In the genomic region with DNA sequence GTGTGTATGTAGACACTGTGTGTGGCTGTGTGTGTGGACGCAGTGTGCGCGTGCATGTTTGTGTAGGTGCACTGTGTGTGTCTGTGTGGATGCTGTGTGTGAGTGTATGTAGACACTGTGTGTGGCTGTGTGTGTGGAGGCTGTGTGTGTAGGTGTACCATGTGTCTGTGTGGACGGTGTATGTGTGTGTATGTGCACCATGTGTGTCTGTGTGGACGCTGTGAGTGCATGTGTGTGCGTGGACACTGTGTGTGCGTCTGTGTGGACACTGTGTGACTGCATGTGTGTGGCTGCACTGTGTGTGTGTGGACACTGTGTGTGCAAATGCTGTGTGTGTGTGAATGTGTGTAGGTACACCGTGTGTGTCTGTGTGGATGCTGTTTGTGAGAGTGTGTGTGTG, we compare ENCODE assay signal across 21 cellular contexts. TPM values are rescaled to one million over a fixed set of nuclear protein-coding genes. Genes with fewer than 3 reads are reported as not detected.
DNase-seq lines count a peak whose midpoint lies in the region; ATAC-seq, FAIRE-seq and TF ChIP-seq lines count a peak whose summit lies in the region.
"Had no signal": no experiment of that assay in that cellular context is flagged by ENCODE, and none has a peak within 500 bp of the region (broad histone marks: within the 10 kb centered on the region; RNA-seq: fewer than 3 reads in every experiment).

No MANE protein-coding gene starts in this region.

- H3K9me3 ChIP-seq in H1 (ENCODE audit: insufficient read depth in 2 of 2, low read depth in 1 of 2, low read length in 1 of 2) (no peaks in the 10 kb centered on the region), neuronal stem cell (replicated peaks in 1 of 2; ENCODE audit: control insufficient read depth in 2 of 2, insufficient read depth in 1 of 2, low read depth in 1 of 2, low read length in 2 of 2) (peaks cover 0 to 17% of the 10 kb centered on the region in 2 donors)
- H3K9me3 ChIP-seq: MG63 had no signal

- peak overlapping the region; percentile 67; the same call in 1 of the 2 replicates for H2AK5ac ChIP-seq in H1 (ENCODE audit: low read depth, low read length)
- peak overlapping the region; percentile 65 for H2AK5ac ChIP-seq in neuronal stem cell (ENCODE audit: low read depth, low read length)

- H4K91ac ChIP-seq in H1 (replicated peaks; ENCODE audit: insufficient read length, low read length): no peak overlapping the region
- peak overlapping the region; percentile 79 for H4K91ac ChIP-seq in neuronal stem cell (ENCODE audit: low read depth, low read length, poor library complexity)

- H3K4me1 Mint-ChIP-seq in activated CD4-positive, alpha-beta memory T cell treated with anti-CD3 and anti-CD28 coated beads, Interleukin-2, amount 10 ng/mL, durations not matched to agents 7 days and 5 days: no peaks in the 10 kb centered on the region
- H3K4me1 Mint-ChIP-seq: B cell, IgD-negative memory B cell had no signal

- H3K23ac ChIP-seq in H1 (ENCODE audit: insufficient read length): no peak overlapping the region
- peak overlapping the region; percentile 88 for H3K23ac ChIP-seq in neuronal stem cell (ENCODE audit: low read depth, low read length, poor library complexity)

- no peak overlapping the region for H3K56ac ChIP-seq in H1 (replicated peaks; ENCODE audit: insufficient read length, low read depth, low read length)

- FAIRE-seq in H1 (lab: Jason Lieb, UNC): no peak
- FAIRE-seq: G401.6 had no signal

- H3K27me3 Mint-ChIP-seq in activated CD4-positive, alpha-beta memory T cell treated with anti-CD3 and anti-CD28 coated beads, Interleukin-2, amount 10 ng/mL, durations not matched to agents 7 days and 5 days: no peaks in the 10 kb centered on the region

- CTCF ChIA-PET in H1 (lab: Charles Lee; ENCODE audit: partially characterized antibody): interaction anchor here (4.6 kb wide), 1 partner anchor 98 kb away, joined by 37 read pairs; no protein-coding TSS in a partner anchor
- CTCF ChIA-PET in activated CD4-positive, alpha-beta memory T cell treated with anti-CD3 and anti-CD28 coated beads, Interleukin-2, amount 10 ng/mL, durations not matched to agents 7 days and 5 days (lab: Charles Lee): no interaction called here

- no peaks in the 10 kb centered on the region for H3K9me3 Mint-ChIP-seq in activated CD4-positive, alpha-beta memory T cell treated with anti-CD3 and anti-CD28 coated beads, Interleukin-2, amount 10 ng/mL, durations not matched to agents 7 days and 5 days
- H3K9me3 Mint-ChIP-seq: IgD-negative memory B cell had no signal

- POLR2A ChIA-PET in H1 (lab: Charles Lee; ENCODE audit: partially characterized antibody): no interaction called here
- POLR2A ChIA-PET in activated CD4-positive, alpha-beta memory T cell treated with anti-CD3 and anti-CD28 coated beads, Interleukin-2, amount 10 ng/mL, durations not matched to agents 7 days and 5 days (lab: Charles Lee): no interaction called here

- H4K8ac ChIP-seq in H1 (ENCODE audit: extremely low read depth, insufficient read depth, low read length) (no peak overlapping the region; the same call in 1 of the 2 replicates), neuronal stem cell (ENCODE audit: low read depth, low read length) (peak overlapping the region; percentile 48)

- peak overlapping the region in 1 of 4 experiments; percentile 8; a peak in 1 of 7 replicates for H3K9ac ChIP-seq in H1 (replicated peaks in 1 of 4; ENCODE audit: extremely low read depth in 1 of 4, low read depth in 3 of 4, low read length in 3 of 4)
- H3K9ac ChIP-seq in neuronal stem cell (ENCODE audit: low read depth, low read length, poor library complexity): peak overlapping the region; percentile 89

- H3K27ac Mint-ChIP-seq in activated CD4-positive, alpha-beta memory T cell treated with anti-CD3 and anti-CD28 coated beads, Interleukin-2, amount 10 ng/mL, durations not matched to agents 7 days and 5 days: no peak overlapping the region
- H3K27ac Mint-ChIP-seq: B cell, IgD-negative memory B cell had no signal

- H3K27ac ChIP-seq in H1 (ENCODE audit: low read depth, low read length) (no peak overlapping the region), neuronal stem cell (replicated peaks; ENCODE audit: low read length) (no peak overlapping the region)

- no peak overlapping the region for H3K14ac ChIP-seq in H1 (ENCODE audit: insufficient read length)
- peak overlapping the region; percentile 97 for H3K14ac ChIP-seq in neuronal stem cell (ENCODE audit: low read length)

- H3K79me1 ChIP-seq in H1 (ENCODE audit: low read depth, low read length): no peaks in the 10 kb centered on the region
- H3K79me1 ChIP-seq in neuronal stem cell (ENCODE audit: low read depth, low read length): no peaks in the 10 kb centered on the region

- H2BK20ac ChIP-seq in H1 (ENCODE audit: low read length): no peak overlapping the region

- 90% methylated on average over 8 of the region's 8 CpGs; no CpG with 5 or more reads in 1 of the 2 experiments for WGBS in H1 (ENCODE audit: extremely low coverage in 1 of 2, insufficient coverage in 1 of 2, insufficient read length in 1 of 2, insufficient replicate concordance in 2 of 2, low coverage in 1 of 2, low lambda C conversion rate in 2 of 2, missing lambda C conversion rate in 1 of 2), 2 experiments
- no CpG with 5 or more reads among the region's 8 CpGs for WGBS in neuronal stem cell (ENCODE audit: extremely low coverage in 2 of 2, insufficient read length in 2 of 2, insufficient replicate concordance in 1 of 2), 2 donors

- peak overlapping the region; percentile 21; the same call in 1 of the 2 replicates for H3K18ac ChIP-seq in H1 (ENCODE audit: extremely low read depth, low read length)
- H3K18ac ChIP-seq in neuronal stem cell (ENCODE audit: low read length): peak overlapping the region; percentile 83

- H2BK5ac ChIP-seq in H1 (ENCODE audit: low read depth, low read length): peak overlapping the region; percentile 4; the same call in 1 of the 2 replicates
- H2BK5ac ChIP-seq in neuronal stem cell (ENCODE audit: low read length): no peak overlapping the region

- no peak for TF ChIP-seq RAD21 in H1 (IDR thresholded peaks at IDR 0.05 in 1 of 2, conservative IDR thresholded peaks at IDR 0.05 in 1 of 2; ENCODE audit: low read depth in 2 of 2, low read length in 2 of 2)

- TF ChIP-seq CTCF in H1 (IDR thresholded peaks at IDR 0.05; ENCODE audit: control extremely low read depth in 1 of 3, insufficient read depth in 1 of 3, low read depth in 1 of 3, low read length in 3 of 3): no peak

- 0 out of 2 replicates have a peak overlapping the region, but pooled peaks have one; percentile 1 for H2BK15ac ChIP-seq in H1 (ENCODE audit: low read length)
- H2BK15ac ChIP-seq in neuronal stem cell (ENCODE audit: low read length): peak overlapping the region; percentile 73

- no peak for TF ChIP-seq EP300 in H1 (IDR thresholded peaks at IDR 0.05; ENCODE audit: borderline replicate concordance in 1 of 2, low read depth in 2 of 2, low read length in 2 of 2)

- H2BK12ac ChIP-seq in H1 (ENCODE audit: low read depth, low read length): peak overlapping the region; percentile 64; the same call in 1 of the 2 replicates
- H2BK12ac ChIP-seq in neuronal stem cell (ENCODE audit: low read length): peak overlapping the region; percentile 2

- intact Hi-C loops in Right ventricle myocardium superior (cut with DNase I) (loop anchor here (5.0 kb wide), 1 partner anchor 458 kb away; no protein-coding TSS in a partner anchor), left cardiac atrium (cut with DNase I) (no loop called here)

- H3K4me3 Mint-ChIP-seq in activated CD4-positive, alpha-beta memory T cell treated with anti-CD3 and anti-CD28 coated beads, Interleukin-2, amount 10 ng/mL, durations not matched to agents 7 days and 5 days: no peak overlapping the region
- H3K4me3 Mint-ChIP-seq: B cell, IgD-negative memory B cell had no signal

- H4K20me1 ChIP-seq in H1 (replicated peaks in 1 of 2; ENCODE audit: control insufficient read depth in 1 of 2, insufficient read depth in 2 of 2, low read length in 2 of 2): peaks cover 0 to 21% of the 10 kb centered on the region in 2 experiments

- ATAC-seq in Right ventricle myocardium superior (ENCODE audit: poor library complexity) (no peak), left cardiac atrium (no peak)

- H3K27me3 ChIP-seq in H1 (replicated peaks in 1 of 4; ENCODE audit: control insufficient read depth in 3 of 4, extremely low read depth in 1 of 4, insufficient read depth in 3 of 4, low read length in 3 of 4) (peaks cover 0 to 8% (median 4%) of the 10 kb centered on the region in 4 experiments; a peak in 3 of 7 replicates), neuronal stem cell (ENCODE audit: control insufficient read depth in 3 of 3, insufficient read depth in 3 of 3, low read depth in 1 of 3, low read length in 3 of 3) (peaks cover 0 to 15% (median 7%) of the 10 kb centered on the region in 3 experiments)

- peaks cover 20% of the 10 kb centered on the region; the same call in 1 of the 2 replicates for H3K23me2 ChIP-seq in H1 (ENCODE audit: low read depth, low read length)

- H3K36me3 ChIP-seq in H1 (ENCODE audit: control insufficient read depth in 2 of 4, insufficient read depth in 4 of 4, low read length in 3 of 4) (no peaks in the 10 kb centered on the region), neuronal stem cell (replicated peaks in 1 of 2; ENCODE audit: control insufficient read depth in 2 of 2, insufficient read depth in 2 of 2, low read length in 2 of 2) (peaks cover 0 to 2% of the 10 kb centered on the region in 2 donors)
- H3K36me3 ChIP-seq: MG63 had no signal

- H3K79me2 ChIP-seq in H1 (ENCODE audit: control insufficient read depth in 1 of 2, insufficient read depth in 2 of 2, low read length in 2 of 2): no peaks in the 10 kb centered on the region

- H3K36me3 Mint-ChIP-seq in activated CD4-positive, alpha-beta memory T cell treated with anti-CD3 and anti-CD28 coated beads, Interleukin-2, amount 10 ng/mL, durations not matched to agents 7 days and 5 days (ENCODE audit: low read depth): no peaks in the 10 kb centered on the region
- H3K36me3 Mint-ChIP-seq: IgD-negative memory B cell had no signal

- H3K4me2 ChIP-seq in H1 (ENCODE audit: insufficient read depth in 1 of 2, low read depth in 2 of 2, low read length in 2 of 2) (no peak overlapping the region), neuronal stem cell (ENCODE audit: insufficient read depth, low read length, poor library complexity, severe bottlenecking) (no peak overlapping the region)

- H3K4me3 ChIP-seq in H1 (ENCODE audit: extremely low read depth in 1 of 4, insufficient read depth in 2 of 4, low read depth in 3 of 4, low read length in 4 of 4) (no peak overlapping the region), neuronal stem cell (ENCODE audit: low read length in 2 of 2) (peak overlapping the region in 1 of 2 donors; percentile 10)
- H3K4me3 ChIP-seq: MG63 had no signal

- H3K4ac ChIP-seq in H1 (replicated peaks; ENCODE audit: insufficient read length, low read depth, low read length): peak overlapping the region; percentile 53
- H3K4ac ChIP-seq in neuronal stem cell (ENCODE audit: low read length): peak overlapping the region; percentile 81

- H3K4me1 ChIP-seq in H1 (replicated peaks in 1 of 4; ENCODE audit: control insufficient read depth in 3 of 4, insufficient read depth in 4 of 4, low read length in 3 of 4) (no peaks in the 10 kb centered on the region; a peak in 1 of 7 replicates), neuronal stem cell (ENCODE audit: control insufficient read depth in 2 of 2, insufficient read depth in 1 of 2, low read depth in 1 of 2, low read length in 2 of 2) (peaks cover 0 to 2% of the 10 kb centered on the region in 2 donors)

- TF ChIP-seq POLR2A in H1 (IDR thresholded peaks at IDR 0.05; ENCODE audit: control extremely low read depth in 1 of 2, low read depth in 2 of 2, low read length in 2 of 2): no peak

- no peak overlapping the region for H4K5ac ChIP-seq in H1 (ENCODE audit: insufficient read length, low read depth, low read length)

- no peak overlapping the region for H2AFZ ChIP-seq in H1 (ENCODE audit: low read length)
- H2AFZ ChIP-seq in neuronal stem cell (ENCODE audit: low read length): no peak overlapping the region

- peak; percentile 30 for DNase-seq in Right ventricle myocardium superior
- DNase-seq in left cardiac atrium: no peak
- DNase-seq in H1 (ENCODE audit: low read depth in 1 of 2, low spot score in 2 of 2): no peak
- DNase-seq in neuronal stem cell (ENCODE audit: low spot score): no peak
- DNase-seq in DMS79 (lab: John Stamatoyannopoulos, UW): no peak
- DNase-seq in activated CD4-positive, CD25-positive, alpha-beta regulatory T cell (lab: John Stamatoyannopoulos, UW): no peak
- DNase-seq in activated CD4-positive, alpha-beta memory T cell treated with anti-CD3 and anti-CD28 coated beads, Interleukin-2, amount 10 ng/mL, durations not matched to agents 7 days and 5 days: no peak
- DNase-seq: DMS 273 treated with DMSO at 0.1 percent for 48 hours, GOT3, Kasumi-1, MG63, NCI-H1048, NCI-H1436, NCI-H2029, NCI-H345, NCI-H524 treated with DMSO at 0.1 percent for 48 hours had no signal

- H2BK120ac ChIP-seq in H1 (replicated peaks; ENCODE audit: low read depth, low read length) (no peak overlapping the region), neuronal stem cell (ENCODE audit: low read depth, low read length) (peak overlapping the region; percentile 0)

RNA-seq across cellular contexts. Expression of gene TRPM5, which starts 10.3 kb away (rescaled TPM):
- total RNA-seq in Right ventricle myocardium superior (not detected), left cardiac atrium (not detected)
- 0.11 TPM in 1 of 2 replicates, not detected in the other for total RNA-seq in H1 (2021; fragmentation: NEBNext Ultra II Directional; extraction: Animal tissue kit (Norgen Biotek cat#: 25700))
- 0.02 and 0.05 TPM in 2 replicates for polyA plus RNA-seq in H1 (2011; rRNA removed)
- 0.04 TPM for polyA plus RNA-seq in H1 (2011; cell fraction: cytosol; rRNA removed)
- polyA plus RNA-seq in H1 (2011; cell fraction: nucleus; rRNA removed): 0.24 TPM
- 0.04 TPM in 1 of 4 replicates, not detected in the others for polyA plus RNA-seq in H1 (2012, experiment 1 of 2)
- polyA plus RNA-seq in H1 (2012, experiment 2 of 2): not detected
- polyA plus RNA-seq in H1 (2013, experiment 1 of 2): 0.02 TPM
- polyA plus RNA-seq in H1 (2013, experiment 2 of 2): 0.02 TPM
- not detected in 2 replicates for polyA minus RNA-seq in H1 (2011; rRNA and poly(A)+ RNA removed)
- polyA minus RNA-seq in H1 (2011; cell fraction: cytosol; rRNA and poly(A)+ RNA removed): not detected
- not detected for polyA minus RNA-seq in H1 (2011; cell fraction: nucleus; rRNA and poly(A)+ RNA removed)
- 0.01 TPM for polyA plus RNA-seq in neuronal stem cell (2013, experiment 1 of 2)
- 0.01 TPM for polyA plus RNA-seq in neuronal stem cell (2013, experiment 2 of 2)
- total RNA-seq in activated CD4-positive, alpha-beta memory T cell treated with anti-CD3 and anti-CD28 coated beads, Interleukin-2, amount 10 ng/mL, durations not matched to agents 7 days and 5 days: not detected
- total RNA-seq: A172, B cell, RPMI7951 had no signal
- polyA plus RNA-seq: IgD-negative memory B cell had no signal

RNA-seq across cellular contexts. Expression of gene KCNQ1, which starts 10.8 kb away (rescaled TPM):
- total RNA-seq in Right ventricle myocardium superior: 33.4 TPM
- total RNA-seq in left cardiac atrium: 10 to 100 TPM; 33.5 to 39.7 TPM
- total RNA-seq in H1 (2021; fragmentation: NEBNext Ultra II Directional; extraction: Animal tissue kit (Norgen Biotek cat#: 25700)): 2.0 and 2.4 TPM in 2 replicates
- 1.9 and 2.4 TPM in 2 replicates for polyA plus RNA-seq in H1 (2011; rRNA removed)
- polyA plus RNA-seq in H1 (2011; cell fraction: cytosol; rRNA removed): 1.4 TPM
- polyA plus RNA-seq in H1 (2011; cell fraction: nucleus; rRNA removed): 2.3 TPM
- polyA plus RNA-seq in H1 (2012, experiment 1 of 2): 1.4 to 2.5 TPM (median 2.0 TPM) in 4 replicates
- 2.2 TPM for polyA plus RNA-seq in H1 (2012, experiment 2 of 2)
- polyA plus RNA-seq in H1 (2013, experiment 1 of 2): 2.0 TPM
- 2.0 TPM for polyA plus RNA-seq in H1 (2013, experiment 2 of 2)
- 1.3 and 2.8 TPM in 2 replicates for polyA minus RNA-seq in H1 (2011; rRNA and poly(A)+ RNA removed)
- 1.8 TPM for polyA minus RNA-seq in H1 (2011; cell fraction: cytosol; rRNA and poly(A)+ RNA removed)
- polyA minus RNA-seq in H1 (2011; cell fraction: nucleus; rRNA and poly(A)+ RNA removed): 6.1 TPM
- polyA plus RNA-seq in neuronal stem cell (2013, experiment 1 of 2): 1.2 TPM
- polyA plus RNA-seq in neuronal stem cell (2013, experiment 2 of 2): 1.1 TPM
- total RNA-seq in activated CD4-positive, alpha-beta memory T cell treated with anti-CD3 and anti-CD28 coated beads, Interleukin-2, amount 10 ng/mL, durations not matched to agents 7 days and 5 days: 10 to 100 TPM; 14.8 to 15.0 TPM
- total RNA-seq: RPMI7951 had no signal

RNA-seq across cellular contexts. Expression of gene TSSC4, which starts 33.5 kb away (rescaled TPM):
- 36.2 TPM for total RNA-seq in Right ventricle myocardium superior
- total RNA-seq in left cardiac atrium: 10 to 100 TPM; 34.9 to 45.7 TPM
- 39.3 and 44.3 TPM in 2 replicates for total RNA-seq in H1 (2021; fragmentation: NEBNext Ultra II Directional; extraction: Animal tissue kit (Norgen Biotek cat#: 25700))
- 34.0 and 49.6 TPM in 2 replicates for polyA plus RNA-seq in H1 (2011; rRNA removed)
- polyA plus RNA-seq in H1 (2011; cell fraction: cytosol; rRNA removed): 36.2 TPM
- polyA plus RNA-seq in H1 (2011; cell fraction: nucleus; rRNA removed): 40.4 TPM
- 25.9 to 42.8 TPM (median 40.6 TPM) in 4 replicates for polyA plus RNA-seq in H1 (2012, experiment 1 of 2)
- 24.6 TPM for polyA plus RNA-seq in H1 (2012, experiment 2 of 2)
- 53.6 TPM for polyA plus RNA-seq in H1 (2013, experiment 1 of 2)
- polyA plus RNA-seq in H1 (2013, experiment 2 of 2): 49.6 TPM
- 16.0 and 16.2 TPM in 2 replicates for polyA minus RNA-seq in H1 (2011; rRNA and poly(A)+ RNA removed)
- 19.6 TPM for polyA minus RNA-seq in H1 (2011; cell fraction: cytosol; rRNA and poly(A)+ RNA removed)
- polyA minus RNA-seq in H1 (2011; cell fraction: nucleus; rRNA and poly(A)+ RNA removed): 38.7 TPM
- 50.8 TPM for polyA plus RNA-seq in neuronal stem cell (2013, experiment 1 of 2)
- polyA plus RNA-seq in neuronal stem cell (2013, experiment 2 of 2): 54.1 TPM
- 10 to 100 TPM; 46.4 to 46.5 TPM for total RNA-seq in activated CD4-positive, alpha-beta memory T cell treated with anti-CD3 and anti-CD28 coated beads, Interleukin-2, amount 10 ng/mL, durations not matched to agents 7 days and 5 days

RNA-seq across cellular contexts. Expression of gene CD81, which starts 56.9 kb away (rescaled TPM):
- total RNA-seq in Right ventricle myocardium superior (457 TPM), left cardiac atrium (100 to 1,000 TPM; 699 to 773 TPM)
- 238 and 240 TPM in 2 replicates for total RNA-seq in H1 (2021; fragmentation: NEBNext Ultra II Directional; extraction: Animal tissue kit (Norgen Biotek cat#: 25700))
- 309 and 386 TPM in 2 replicates for polyA plus RNA-seq in H1 (2011; rRNA removed)
- 189 TPM for polyA plus RNA-seq in H1 (2011; cell fraction: cytosol; rRNA removed)
- polyA plus RNA-seq in H1 (2011; cell fraction: nucleus; rRNA removed): 205 TPM
- 237 to 356 TPM (median 324 TPM) in 4 replicates for polyA plus RNA-seq in H1 (2012, experiment 1 of 2)
- polyA plus RNA-seq in H1 (2012, experiment 2 of 2): 408 TPM
- polyA plus RNA-seq in H1 (2013, experiment 1 of 2): 299 TPM
- polyA plus RNA-seq in H1 (2013, experiment 2 of 2): 331 TPM
- 242 and 320 TPM in 2 replicates for polyA minus RNA-seq in H1 (2011; rRNA and poly(A)+ RNA removed)
- 169 TPM for polyA minus RNA-seq in H1 (2011; cell fraction: cytosol; rRNA and poly(A)+ RNA removed)
- 74.6 TPM for polyA minus RNA-seq in H1 (2011; cell fraction: nucleus; rRNA and poly(A)+ RNA removed)
- 200 TPM for polyA plus RNA-seq in neuronal stem cell (2013, experiment 1 of 2)
- polyA plus RNA-seq in neuronal stem cell (2013, experiment 2 of 2): 195 TPM
- total RNA-seq in activated CD4-positive, alpha-beta memory T cell treated with anti-CD3 and anti-CD28 coated beads, Interleukin-2, amount 10 ng/mL, durations not matched to agents 7 days and 5 days: 100 to 1,000 TPM; 192 TPM
